ENCODE assay signal across 32 cellular contexts in the genomic region with DNA sequence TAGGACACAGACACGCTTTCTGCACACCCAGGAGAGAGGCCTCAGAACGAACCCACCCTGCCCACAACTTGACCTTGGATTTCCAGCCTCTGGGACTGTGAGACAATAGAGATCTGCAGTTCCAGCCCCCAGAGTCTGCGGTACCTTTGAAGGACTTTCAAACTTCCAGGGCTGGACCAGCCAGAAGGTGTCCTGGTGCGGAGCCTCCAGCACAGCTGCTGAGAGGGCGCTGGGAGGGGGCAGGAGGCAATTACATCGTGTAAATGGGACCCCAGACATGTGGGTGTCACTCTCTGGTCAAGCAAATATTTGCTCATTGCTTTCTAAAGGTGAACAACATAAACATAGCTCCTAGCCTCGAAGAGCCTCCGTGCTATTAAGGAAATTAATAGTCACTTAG. TPM values are rescaled to one million over a fixed set of nuclear protein-coding genes. Genes with fewer than 3 reads are reported as not detected.
"Had no signal": no experiment of that assay in that cellular context is flagged by ENCODE, and none has a peak within 500 bp of the region (broad histone marks: within the 10 kb centered on the region; RNA-seq: fewer than 3 reads in every experiment).

No MANE protein-coding gene starts in this region.

- FAIRE-seq: RCC 7860 had no signal

- H3K4me3 Mint-ChIP-seq: activated CD4-positive, alpha-beta T cell treated with anti-CD3 and anti-CD28 coated beads, Interleukin-2, amount 10 ng/mL, durations not matched to agents 24 days and 14 days; activated CD8-positive, alpha-beta T cell treated with anti-CD3 and anti-CD28 coated beads for 36 hours; activated naive CD4-positive, alpha-beta T cell treated with anti-CD3 and anti-CD28 coated beads, Interleukin-2, amount 10 ng/mL, durations not matched to agents 7 days and 5 days; activated naive CD8-positive, alpha-beta T cell; activated naive CD8-positive, alpha-beta T cell treated with anti-CD3 and anti-CD28 coated beads, Interleukin-2, amount 50 U/mL, for 24 hours; activated T-cell treated with anti-CD3 and anti-CD28 coated beads, Interleukin-2, amount 50 U/mL, for 24 hours; brain; IgD-negative memory B cell had no signal

- H3K4me3 ChIP-seq: SK-N-MC had no signal

- H3K27ac Mint-ChIP-seq: activated CD4-positive, alpha-beta T cell treated with anti-CD3 and anti-CD28 coated beads, Interleukin-2, amount 10 ng/mL, durations not matched to agents 24 days and 14 days; activated CD8-positive, alpha-beta T cell treated with anti-CD3 and anti-CD28 coated beads for 36 hours; activated naive CD4-positive, alpha-beta T cell treated with anti-CD3 and anti-CD28 coated beads, Interleukin-2, amount 10 ng/mL, durations not matched to agents 7 days and 5 days; activated naive CD8-positive, alpha-beta T cell; activated naive CD8-positive, alpha-beta T cell treated with anti-CD3 and anti-CD28 coated beads, Interleukin-2, amount 50 U/mL, for 24 hours; activated T-cell treated with anti-CD3 and anti-CD28 coated beads, Interleukin-2, amount 50 U/mL, for 24 hours; activated T-helper 2 cell treated with anti-CD3 and anti-CD28 coated beads, Interferon-gamma antibody, Interleukin-2, Interleukin-4, amounts not matched to agents 10 μg/mL and 5 μg/mL and 100 μg/mL, durations not matched to agents 14 hours and 24 hours and 36 hours; brain; IgD-negative memory B cell had no signal

- ATAC-seq: activated CD8-positive, alpha-beta T cell treated with anti-CD3 and anti-CD28 coated beads for 36 hours; PC-3 had no signal

- H3K36me3 Mint-ChIP-seq: activated naive CD4-positive, alpha-beta T cell treated with anti-CD3 and anti-CD28 coated beads, Interleukin-2, amount 10 ng/mL, durations not matched to agents 7 days and 5 days; activated naive CD8-positive, alpha-beta T cell; brain; IgD-negative memory B cell had no signal

- H3K27ac ChIP-seq: RWPE1, SK-N-MC had no signal

- H3K27me3 Mint-ChIP-seq: activated CD4-positive, alpha-beta T cell treated with anti-CD3 and anti-CD28 coated beads, Interleukin-2, amount 10 ng/mL, durations not matched to agents 24 days and 14 days; activated CD8-positive, alpha-beta T cell treated with anti-CD3 and anti-CD28 coated beads for 36 hours; activated naive CD4-positive, alpha-beta T cell treated with anti-CD3 and anti-CD28 coated beads, Interleukin-2, amount 10 ng/mL, durations not matched to agents 7 days and 5 days; activated naive CD8-positive, alpha-beta T cell had no signal

- H3K4me1 Mint-ChIP-seq: activated CD4-positive, alpha-beta T cell treated with anti-CD3 and anti-CD28 coated beads, Interleukin-2, amount 10 ng/mL, durations not matched to agents 24 days and 14 days; activated naive CD4-positive, alpha-beta T cell treated with anti-CD3 and anti-CD28 coated beads, Interleukin-2, amount 10 ng/mL, durations not matched to agents 7 days and 5 days; activated naive CD8-positive, alpha-beta T cell treated with anti-CD3 and anti-CD28 coated beads, Interleukin-2, amount 50 U/mL, for 24 hours had no signal

- DNase-seq: activated CD4-positive, alpha-beta T cell treated with anti-CD3 and anti-CD28 coated beads, Interleukin-2, amount 10 ng/mL, durations not matched to agents 24 days and 14 days; activated CD4-positive, alpha-beta T cell treated with anti-CD3 and anti-CD28 coated beads, Interleukin-2, amount 50 U/mL, for 4 hours; activated CD8-positive, alpha-beta T cell treated with anti-CD3 and anti-CD28 coated beads for 36 hours; activated naive CD8-positive, alpha-beta T cell treated with anti-CD3 and anti-CD28 coated beads, Interleukin-2, amount 50 U/mL, for 24 hours; activated T-cell treated with anti-CD3 and anti-CD28 coated beads, Interleukin-2, amount 50 U/mL, for 24 hours; anterior cingulate cortex; Karpas-422; KBM-7; NCI-H1105; NCI-H1417 treated with DMSO at 0.1 percent for 48 hours; NCI-H187 treated with DMSO at 0.1 percent for 48 hours; NCI-H2081; NCI-H2171 treated with DMSO at 0.1 percent for 48 hours; NCI-H2227 treated with DMSO at 0.1 percent for 48 hours; NCI-H446; NCI-H510A treated with DMSO at 0.1 percent for 48 hours; NCI-H526 treated with DMSO at 0.1 percent for 48 hours; NK-92 treated with Interleukin-12 subunit alpha and Interleukin-12 subunit beta, amount 100 ng/mL, for 24 hours; PC-3; T1000 had no signal

RNA-seq across cellular contexts. Expression of a gene that starts 58.7 kb away (rescaled TPM):
- total RNA-seq: activated CD4-positive, alpha-beta T cell treated with anti-CD3 and anti-CD28 coated beads, Interleukin-2, amount 10 ng/mL, durations not matched to agents 24 days and 14 days; activated CD8-positive, alpha-beta T cell treated with anti-CD3 and anti-CD28 coated beads for 36 hours; activated T-helper 2 cell treated with anti-CD3 and anti-CD28 coated beads, Interferon-gamma antibody, Interleukin-2, Interleukin-4, amounts not matched to agents 10 μg/mL and 5 μg/mL and 100 μg/mL, durations not matched to agents 14 hours and 24 hours and 36 hours; MCF 10A; PC-3; Right ventricle myocardium superior; T-helper 1 cell treated with Interleukin-12 subunit alpha and Interleukin-12 subunit beta and Interleukin-4 antibody, amounts not matched to agents 30 ng/mL and 1 ng/mL, for 36 hours; T-helper 2 cell treated with Interferon-gamma antibody and Interleukin-4, amounts not matched to agents 100 ng/mL and 5 ng/mL, for 36 hours had no signal
- polyA plus RNA-seq: IgD-negative memory B cell had no signal
